ENCODE assay signal across 11 cellular contexts in genomic region chr5:120405923-120406322, GRCh38. TPM values are rescaled to one million over a fixed set of nuclear protein-coding genes. Genes with fewer than 3 reads are reported as not detected.
DNase-seq lines count a peak whose midpoint lies in the region; ATAC-seq, FAIRE-seq and TF ChIP-seq lines count a peak whose summit lies in the region.
"Had no signal": no experiment of that assay in that cellular context is flagged by ENCODE, and none has a peak within 500 bp of the region (broad histone marks: within the 10 kb centered on the region; RNA-seq: fewer than 3 reads in every experiment).

No MANE protein-coding gene starts in this region.

- peak; percentile 79 for FAIRE-seq in RCC 7860 (lab: Jason Lieb, UNC)

- peak; percentile 46 for ATAC-seq in activated naive CD8-positive, alpha-beta T cell treated with anti-CD3 and anti-CD28 coated beads, Interleukin-2, amount 50 U/mL, for 24 hours
- peak; percentile 63 to 78 for ATAC-seq in stimulated activated naive B cell treated with anti-CD40 and anti-IgM and Interleukin-4, amounts not matched to agents 10 μg/mL and 1 μg/mL and 100 μg/mL, for 72 hours (replicated peaks)
- no peak for ATAC-seq in GM21423 (IDR thresholded peaks at IDR 0.05; ENCODE audit: unreplicated experiment)
- ATAC-seq: activated naive CD4-positive, alpha-beta T cell treated with anti-CD3 and anti-CD28 coated beads, Interleukin-2, amount 50 U/mL, for 72 hours had no signal

- no peak overlapping the region for H3K4me3 Mint-ChIP-seq in activated naive CD8-positive, alpha-beta T cell treated with anti-CD3 and anti-CD28 coated beads, Interleukin-2, amount 50 U/mL, for 24 hours
- H3K4me3 Mint-ChIP-seq in activated naive CD8-positive, alpha-beta T cell treated with anti-CD3 and anti-CD28 coated beads for 36 hours, result no peak overlapping the region
- no peak overlapping the region for H3K4me3 Mint-ChIP-seq in stimulated activated naive B cell treated with anti-CD40 and anti-IgM and Interleukin-4, amounts not matched to agents 10 μg/mL and 1 μg/mL and 100 μg/mL, for 72 hours
- H3K4me3 Mint-ChIP-seq in glutamatergic neuron (ENCODE audit: unreplicated experiment), result no peak overlapping the region
- H3K4me3 Mint-ChIP-seq: activated B cell treated with CpG ODN at 0.5 μM for 24 hours had no signal

- no peak for TF ChIP-seq CTCF in glutamatergic neuron (IDR thresholded peaks at IDR 0.05; ENCODE audit: partially characterized antibody, unreplicated experiment)

- H3K9me3 Mint-ChIP-seq in activated naive CD8-positive, alpha-beta T cell treated with anti-CD3 and anti-CD28 coated beads, Interleukin-2, amount 50 U/mL, for 24 hours, result peaks cover 4% of the 10 kb centered on the region
- H3K9me3 Mint-ChIP-seq in activated naive CD8-positive, alpha-beta T cell treated with anti-CD3 and anti-CD28 coated beads for 36 hours, result peaks cover 2% of the 10 kb centered on the region
- H3K9me3 Mint-ChIP-seq in stimulated activated naive B cell treated with anti-CD40 and anti-IgM and Interleukin-4, amounts not matched to agents 10 μg/mL and 1 μg/mL and 100 μg/mL, for 72 hours, result peaks cover 7% of the 10 kb centered on the region in 2 donors
- no peaks in the 10 kb centered on the region for H3K9me3 Mint-ChIP-seq in glutamatergic neuron (ENCODE audit: unreplicated experiment)

- no peaks in the 10 kb centered on the region for H3K27me3 Mint-ChIP-seq in activated naive CD8-positive, alpha-beta T cell treated with anti-CD3 and anti-CD28 coated beads, Interleukin-2, amount 50 U/mL, for 24 hours
- no peaks in the 10 kb centered on the region for H3K27me3 Mint-ChIP-seq in activated naive CD8-positive, alpha-beta T cell treated with anti-CD3 and anti-CD28 coated beads for 36 hours
- no peaks in the 10 kb centered on the region for H3K27me3 Mint-ChIP-seq in stimulated activated naive B cell treated with anti-CD40 and anti-IgM and Interleukin-4, amounts not matched to agents 10 μg/mL and 1 μg/mL and 100 μg/mL, for 72 hours
- no peaks in the 10 kb centered on the region for H3K27me3 Mint-ChIP-seq in glutamatergic neuron (ENCODE audit: unreplicated experiment)
- H3K27me3 Mint-ChIP-seq: activated B cell treated with CpG ODN at 0.5 μM for 24 hours had no signal

- peaks cover 5% of the 10 kb centered on the region for H3K4me1 Mint-ChIP-seq in activated naive CD8-positive, alpha-beta T cell treated with anti-CD3 and anti-CD28 coated beads, Interleukin-2, amount 50 U/mL, for 24 hours
- H3K4me1 Mint-ChIP-seq in activated naive CD8-positive, alpha-beta T cell treated with anti-CD3 and anti-CD28 coated beads for 36 hours, result no peaks in the 10 kb centered on the region
- peaks cover 4 to 10% of the 10 kb centered on the region in 2 donors for H3K4me1 Mint-ChIP-seq in stimulated activated naive B cell treated with anti-CD40 and anti-IgM and Interleukin-4, amounts not matched to agents 10 μg/mL and 1 μg/mL and 100 μg/mL, for 72 hours
- no peaks in the 10 kb centered on the region for H3K4me1 Mint-ChIP-seq in glutamatergic neuron (ENCODE audit: low read depth, unreplicated experiment)
- H3K4me1 Mint-ChIP-seq: activated B cell treated with CpG ODN at 0.5 μM for 24 hours had no signal

- H3K36me3 Mint-ChIP-seq in activated naive CD8-positive, alpha-beta T cell treated with anti-CD3 and anti-CD28 coated beads, Interleukin-2, amount 50 U/mL, for 24 hours (ENCODE audit: low read depth), result no peaks in the 10 kb centered on the region
- H3K36me3 Mint-ChIP-seq in activated naive CD8-positive, alpha-beta T cell treated with anti-CD3 and anti-CD28 coated beads for 36 hours, result no peaks in the 10 kb centered on the region
- no peaks in the 10 kb centered on the region for H3K36me3 Mint-ChIP-seq in stimulated activated naive B cell treated with anti-CD40 and anti-IgM and Interleukin-4, amounts not matched to agents 10 μg/mL and 1 μg/mL and 100 μg/mL, for 72 hours
- H3K36me3 Mint-ChIP-seq in glutamatergic neuron (ENCODE audit: unreplicated experiment), result peaks cover 4% of the 10 kb centered on the region
- H3K36me3 Mint-ChIP-seq: activated naive CD4-positive, alpha-beta T cell treated with anti-CD3 and anti-CD28 coated beads, Interleukin-2, amount 50 U/mL, for 72 hours had no signal

- no peak overlapping the region for H3K27ac Mint-ChIP-seq in activated naive CD8-positive, alpha-beta T cell treated with anti-CD3 and anti-CD28 coated beads, Interleukin-2, amount 50 U/mL, for 24 hours
- H3K27ac Mint-ChIP-seq in activated naive CD8-positive, alpha-beta T cell treated with anti-CD3 and anti-CD28 coated beads for 36 hours, result no peak overlapping the region
- H3K27ac Mint-ChIP-seq in stimulated activated naive B cell treated with anti-CD40 and anti-IgM and Interleukin-4, amounts not matched to agents 10 μg/mL and 1 μg/mL and 100 μg/mL, for 72 hours, result no peak overlapping the region
- H3K27ac Mint-ChIP-seq in glutamatergic neuron (ENCODE audit: unreplicated experiment), result no peak overlapping the region
- H3K27ac Mint-ChIP-seq: activated B cell treated with CpG ODN at 0.5 μM for 24 hours; activated naive CD4-positive, alpha-beta T cell treated with anti-CD3 and anti-CD28 coated beads, Interleukin-2, amount 50 U/mL, for 72 hours had no signal

- DNase-seq in activated naive CD8-positive, alpha-beta T cell treated with anti-CD3 and anti-CD28 coated beads, Interleukin-2, amount 50 U/mL, for 24 hours, result no peak
- no peak for DNase-seq in activated naive CD8-positive, alpha-beta T cell treated with anti-CD3 and anti-CD28 coated beads for 36 hours
- DNase-seq in RCC 7860 (ENCODE audit: low spot score), result peak; percentile 76
- DNase-seq in fibroblast of peridontal ligament (ENCODE audit: extremely low read depth), result peak; percentile 71
- DNase-seq in stimulated activated naive B cell treated with anti-CD40 and anti-IgM and Interleukin-4, amounts not matched to agents 10 μg/mL and 1 μg/mL and 100 μg/mL, for 72 hours, result no peak
- DNase-seq in activated CD4-positive, CD25-positive, alpha-beta regulatory T cell (lab: John Stamatoyannopoulos, UW), result no peak
- no peak for DNase-seq in glutamatergic neuron
- DNase-seq: activated B cell treated with CpG ODN at 0.5 μM for 24 hours, sigmoid colon had no signal

RNA-seq across cellular contexts. Expression of gene PRR16, which starts 58.2 kb away (rescaled TPM):
- total RNA-seq in activated naive CD8-positive, alpha-beta T cell treated with anti-CD3 and anti-CD28 coated beads for 36 hours, result not detected
- total RNA-seq in glutamatergic neuron (ENCODE audit: unreplicated experiment), result 0.25 TPM
- total RNA-seq: activated naive CD4-positive, alpha-beta T cell treated with anti-CD3 and anti-CD28 coated beads, Interleukin-2, amount 50 U/mL, for 72 hours had no signal

Comparison
In these comparisons a context has a peak if more than half of its experiments do, and no peak if none do; other contexts are left out.
1. DNase-seq: peak in RCC 7860 (single experiment) and fibroblast of peridontal ligament (single experiment); none in activated naive CD8-positive, alpha-beta T cell treated with anti-CD3 and anti-CD28 coated beads, Interleukin-2, amount 50 U/mL, for 24 hours (single experiment), activated naive CD8-positive, alpha-beta T cell treated with anti-CD3 and anti-CD28 coated beads for 36 hours (single experiment), stimulated activated naive B cell treated with anti-CD40 and anti-IgM and Interleukin-4, amounts not matched to agents 10 μg/mL and 1 μg/mL and 100 μg/mL, for 72 hours (single experiment), activated CD4-positive, CD25-positive, alpha-beta regulatory T cell (0 of 4) and glutamatergic neuron (single experiment).